ENCODE assay signal across 28 cellular contexts in genomic region chr4:112700679-112701078, GRCh38.
"Had no signal": no experiment of that assay in that cellular context is flagged by ENCODE, and none has a peak within 500 bp of the region (broad histone marks: within the 10 kb centered on the region; RNA-seq: fewer than 3 reads in every experiment).

No MANE protein-coding gene starts in this region.

- ATAC-seq: effector memory CD8-positive, alpha-beta T cell; esophagus mucosa; foreskin keratinocyte; gastrocnemius medialis; gastroesophageal sphincter; heart left ventricle; heart right ventricle had no signal

- H3K36me3 ChIP-seq: colonic mucosa, esophagus muscularis mucosa, esophagus squamous epithelium, gastrocnemius medialis, gastroesophageal sphincter, heart left ventricle, heart right ventricle had no signal

- FAIRE-seq: colon, endometrium, endothelial cell of umbilical vein, frontal cortex had no signal

- H3K4me1 ChIP-seq: colonic mucosa, foreskin keratinocyte had no signal

- H3K4me3 ChIP-seq: colonic mucosa, coronary artery, dorsolateral prefrontal cortex, esophagus muscularis mucosa, esophagus squamous epithelium, gastrocnemius medialis, gastroesophageal sphincter, heart left ventricle, heart right ventricle had no signal

- H3K9me3 ChIP-seq: colonic mucosa, esophagus muscularis mucosa, esophagus squamous epithelium, gastrocnemius medialis, gastroesophageal sphincter, heart left ventricle, heart right ventricle had no signal

- H3K27ac ChIP-seq: colonic mucosa, coronary artery, dorsolateral prefrontal cortex, epithelial cell of prostate, esophagus muscularis mucosa, esophagus squamous epithelium, foreskin keratinocyte, gastrocnemius medialis, gastroesophageal sphincter, heart left ventricle, heart right ventricle had no signal

- H3K27me3 ChIP-seq: dorsolateral prefrontal cortex, gastrocnemius medialis, gastroesophageal sphincter had no signal

- DNase-seq: colonic mucosa; cortex of kidney; dermis blood vessel endothelial cell; dorsolateral prefrontal cortex; effector CD4-positive, alpha-beta T cell; effector CD8-positive, alpha-beta T cell; effector memory CD4-positive, alpha-beta T cell; effector memory CD8-positive, alpha-beta T cell; endodermal cell; erythroblast; esophagus squamous epithelium; foreskin fibroblast; foreskin keratinocyte; foreskin melanocyte; gastrocnemius medialis; glutamatergic neuron; head of caudate nucleus; heart left ventricle; heart right ventricle had no signal
